In the genomic region with DNA sequence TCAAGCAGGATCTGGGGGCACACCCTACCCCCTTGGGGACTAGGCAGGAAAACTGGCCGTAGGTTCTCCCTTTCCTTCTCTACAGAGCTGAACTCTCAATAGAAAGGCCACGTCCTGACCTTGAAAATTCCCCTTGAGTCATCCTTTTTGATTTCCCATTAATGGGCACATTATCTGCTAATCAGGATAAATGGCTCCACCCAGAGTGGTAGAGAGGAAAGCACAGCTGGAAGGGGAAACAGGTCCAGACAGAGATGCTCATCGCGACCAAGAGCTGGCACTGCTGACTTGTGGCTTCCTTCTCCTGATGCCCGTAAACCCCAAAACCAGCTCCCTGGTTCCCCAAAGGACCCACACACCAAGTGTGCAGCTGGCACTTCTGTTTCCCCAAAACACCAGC, we compare ENCODE assay signal across 21 cellular contexts.
A peak's percentile ranks its signal among the peaks of the same experiment; 100 is the strongest.
DNase-seq lines count a peak whose midpoint lies in the region; TF ChIP-seq lines count a peak whose summit lies in the region.
"Had no signal": no experiment of that assay in that cellular context is flagged by ENCODE, and none has a peak within 500 bp of the region (broad histone marks: within the 10 kb centered on the region; RNA-seq: fewer than 3 reads in every experiment).

No MANE protein-coding gene starts in this region.

- in situ Hi-C loops in ACHN (cut with HindIII; ENCODE audit: low pct_ligation_motif_present, low pct_unique_long_range_greater_than_20kb, low sequenced_read_pairs) = no loop called here

- no peaks in the 10 kb centered on the region for H3K9me2 ChIP-seq in OCI-LY7 (ENCODE audit: insufficient read depth, low read length)

- no peaks in the 10 kb centered on the region for H3K9me3 ChIP-seq in BLaER1 treated with 17β-estradiol and CSF1 and Interleukin-3, amounts not matched to agents 10 nM and 100 nM (replicated peaks in 1 of 11)
- H3K9me3 ChIP-seq in fibroblast of lung (ENCODE audit: control insufficient read depth, insufficient read depth, low read depth, low read length) (no peaks in the 10 kb centered on the region), osteoblast (ENCODE audit: low read depth, low read length) (no peaks in the 10 kb centered on the region), OCI-LY7 (ENCODE audit: low read length) (no peaks in the 10 kb centered on the region)
- H3K9me3 ChIP-seq: HAP-1, left ventricle myocardium inferior, mucosa of descending colon, thoracic aorta had no signal

- H3K79me2 ChIP-seq in fibroblast of lung (ENCODE audit: control insufficient read depth, insufficient read depth, low read length) (no peaks in the 10 kb centered on the region), osteoblast (ENCODE audit: insufficient read depth, low read length) (no peaks in the 10 kb centered on the region), OCI-LY7 (ENCODE audit: insufficient read depth, low read depth, low read length) (no peaks in the 10 kb centered on the region)

- DNase-seq in RWPE1 (ENCODE audit: low spot score) = peak; percentile 16
- peak; percentile 28 to 55 for DNase-seq in fibroblast of lung (ENCODE audit: low read depth in 2 of 2)
- peak; percentile 30 for DNase-seq in osteoblast (ENCODE audit: insufficient read length, low spot score, missing footprints)
- no peak for DNase-seq in SK-N-DZ (ENCODE audit: low spot score)
- no peak for DNase-seq in OCI-LY7 (ENCODE audit: low spot score)
- DNase-seq in ACHN = no peak
- no peak for DNase-seq in amygdala (lab: John Stamatoyannopoulos, UW)
- DNase-seq: activated CD4-positive, alpha-beta T cell treated with anti-CD3 and anti-CD28 coated beads for 4 hours; erythroblast; head of caudate nucleus; left ventricle myocardium inferior; mucosa of descending colon; NCI-H187 treated with DMSO at 0.1 percent for 48 hours; NCI-H446; NK-92 treated with Interleukin-12 subunit alpha and Interleukin-12 subunit beta, amount 100 ng/mL, for 24 hours; RPMI8226; T-cell had no signal

- peaks cover 39 to 66% (median 47%) of the 10 kb centered on the region in 10 experiments for H3K4me1 ChIP-seq in BLaER1 treated with 17β-estradiol and CSF1 and Interleukin-3, amounts not matched to agents 10 nM and 100 nM
- no peaks in the 10 kb centered on the region for H3K4me1 ChIP-seq in fibroblast of lung (ENCODE audit: control insufficient read depth, extremely low read depth, insufficient read depth, low read length)
- peaks cover 3% of the 10 kb centered on the region for H3K4me1 ChIP-seq in osteoblast (ENCODE audit: insufficient read depth, low read length)
- no peaks in the 10 kb centered on the region for H3K4me1 ChIP-seq in OCI-LY7 (ENCODE audit: insufficient read depth, low read length, poor library complexity, severe bottlenecking)
- H3K4me1 ChIP-seq: HAP-1 had no signal

- H3K4me2 ChIP-seq in BLaER1 treated with 17β-estradiol and CSF1 and Interleukin-3, amounts not matched to agents 10 nM and 100 nM = peak overlapping the region; percentile 0 to 66 (median 50); a peak in 15 of 22 replicates
- H3K4me2 ChIP-seq in fibroblast of lung (ENCODE audit: extremely low read depth, insufficient read depth, low read length) (no peak overlapping the region), osteoblast (ENCODE audit: insufficient read depth, low read length) (no peak overlapping the region), OCI-LY7 (ENCODE audit: low read length) (no peak overlapping the region)

- BruUV-seq in OCI-LY7 (replicated peaks; lab: Mats Ljungman, UMichigan) = no TSS peak

- no peaks in the 10 kb centered on the region for H4K20me1 ChIP-seq in BLaER1 treated with 17β-estradiol and CSF1 and Interleukin-3, amounts not matched to agents 10 nM and 100 nM
- H4K20me1 ChIP-seq in fibroblast of lung (ENCODE audit: control insufficient read depth, extremely low read depth, insufficient read depth, low read length) (no peaks in the 10 kb centered on the region), osteoblast (ENCODE audit: insufficient read depth, low read length) (no peaks in the 10 kb centered on the region), OCI-LY7 (ENCODE audit: insufficient read depth, low read length) (no peaks in the 10 kb centered on the region)

- intact Hi-C loops in OCI-LY7 (cut with micrococcal nuclease; ENCODE audit: unreplicated experiment) = no loop called here

- no peaks in the 10 kb centered on the region for H3K36me3 ChIP-seq in BLaER1 treated with 17β-estradiol and CSF1 and Interleukin-3, amounts not matched to agents 10 nM and 100 nM
- H3K36me3 ChIP-seq in fibroblast of lung (ENCODE audit: control insufficient read depth, insufficient read depth, low read length) (no peaks in the 10 kb centered on the region), osteoblast (ENCODE audit: insufficient read depth, low read length) (no peaks in the 10 kb centered on the region), OCI-LY7 (ENCODE audit: insufficient read depth, low read length) (no peaks in the 10 kb centered on the region)
- H3K36me3 ChIP-seq: cardiac muscle cell, HAP-1, left ventricle myocardium inferior, thoracic aorta had no signal

- H3K27ac ChIP-seq in BLaER1 treated with 17β-estradiol and CSF1 and Interleukin-3, amounts not matched to agents 10 nM and 100 nM = no peak overlapping the region
- H3K27ac ChIP-seq in RWPE1 (no peak overlapping the region), fibroblast of lung (ENCODE audit: insufficient read depth, low read length) (no peak overlapping the region), osteoblast (ENCODE audit: low read depth, low read length) (no peak overlapping the region), OCI-LY7 (ENCODE audit: low read depth, low read length, poor library complexity, severe bottlenecking) (no peak overlapping the region)
- H3K27ac ChIP-seq: cardiac muscle cell, left ventricle myocardium inferior, thoracic aorta had no signal

- CTCF ChIA-PET in RWPE1 (lab: Yijun Ruan, JAX) (interaction anchor here (0.6 kb wide), 1 partner anchor 144 kb away, joined by 3 read pairs; no protein-coding TSS in a partner anchor), OCI-LY7 (lab: Charles Lee; ENCODE audit: unreplicated experiment) (no interaction called here)

- no peak overlapping the region for H3K9ac ChIP-seq in BLaER1 treated with 17β-estradiol and CSF1 and Interleukin-3, amounts not matched to agents 10 nM and 100 nM
- H3K9ac ChIP-seq in fibroblast of lung (ENCODE audit: insufficient read depth, low read length) = no peak overlapping the region

- H3K4me3 ChIP-seq in BLaER1 treated with 17β-estradiol and CSF1 and Interleukin-3, amounts not matched to agents 10 nM and 100 nM = no peak overlapping the region
- H3K4me3 ChIP-seq in fibroblast of lung (replicated peaks in 1 of 4; ENCODE audit: control extremely low read depth in 1 of 4, insufficient read depth in 1 of 4, low read depth in 3 of 4, low read length in 4 of 4) (no peak overlapping the region), osteoblast (ENCODE audit: insufficient read depth, low read length) (no peak overlapping the region), OCI-LY7 (ENCODE audit: low read depth, low read length, poor library complexity, severe bottlenecking) (no peak overlapping the region)
- H3K4me3 ChIP-seq: cardiac muscle cell, HAP-1, left ventricle myocardium inferior, mucosa of descending colon, thoracic aorta had no signal

- TF ChIP-seq CTCF in RWPE1 (conservative IDR thresholded peaks at IDR 0.05; ENCODE audit: low read depth) (no peak), fibroblast of lung (conservative IDR thresholded peaks at IDR 0.05 in 1 of 2, IDR thresholded peaks at IDR 0.05 in 1 of 2; ENCODE audit: low read depth in 1 of 2, low read length in 2 of 2) (peak; percentile 30 to 44), osteoblast (IDR thresholded peaks at IDR 0.05; ENCODE audit: extremely low read depth, low read depth, low read length) (peak; percentile 23), OCI-LY7 (conservative IDR thresholded peaks at IDR 0.05; ENCODE audit: low read length) (no peak)

- POLR2A ChIA-PET in RWPE1 (lab: Yijun Ruan, JAX; ENCODE audit: low non-redundant PET) = no interaction called here
- POLR2A ChIA-PET in OCI-LY7 (lab: Charles Lee) = no interaction called here

- H2AFZ ChIP-seq in fibroblast of lung (ENCODE audit: low read length) = no peak overlapping the region
- H2AFZ ChIP-seq in osteoblast (ENCODE audit: low read length) = no peak overlapping the region
- H2AFZ ChIP-seq in OCI-LY7 (ENCODE audit: low read length) = no peak overlapping the region

- no peaks in the 10 kb centered on the region for H3K27me3 ChIP-seq in BLaER1 treated with 17β-estradiol and CSF1 and Interleukin-3, amounts not matched to agents 10 nM and 100 nM
- peaks cover 2% of the 10 kb centered on the region for H3K27me3 ChIP-seq in fibroblast of lung (ENCODE audit: control insufficient read depth, insufficient read depth, low read length)
- H3K27me3 ChIP-seq in osteoblast (ENCODE audit: insufficient read depth, low read length) = no peaks in the 10 kb centered on the region
- H3K27me3 ChIP-seq: cardiac muscle cell had no signal

Comparison
In these comparisons a context has a peak if more than half of its experiments do, and no peak if none do; other contexts are left out.
1. H3K4me2 ChIP-seq: peak in BLaER1 treated with 17β-estradiol and CSF1 and Interleukin-3, amounts not matched to agents 10 nM and 100 nM (11 of 11); none in fibroblast of lung (single experiment), osteoblast (single experiment) and OCI-LY7 (single experiment).
2. DNase-seq: peak in RWPE1 (single experiment), fibroblast of lung (2 of 2) and osteoblast (single experiment); none in SK-N-DZ (single experiment), OCI-LY7 (single experiment), ACHN (single experiment) and amygdala (0 of 56).
3. CTCF ChIP-seq: peak in fibroblast of lung (2 of 2) and osteoblast (single experiment); none in RWPE1 (single experiment) and OCI-LY7 (single experiment).